13 cellular contexts compared by ENCODE assay signal in the genomic region with DNA sequence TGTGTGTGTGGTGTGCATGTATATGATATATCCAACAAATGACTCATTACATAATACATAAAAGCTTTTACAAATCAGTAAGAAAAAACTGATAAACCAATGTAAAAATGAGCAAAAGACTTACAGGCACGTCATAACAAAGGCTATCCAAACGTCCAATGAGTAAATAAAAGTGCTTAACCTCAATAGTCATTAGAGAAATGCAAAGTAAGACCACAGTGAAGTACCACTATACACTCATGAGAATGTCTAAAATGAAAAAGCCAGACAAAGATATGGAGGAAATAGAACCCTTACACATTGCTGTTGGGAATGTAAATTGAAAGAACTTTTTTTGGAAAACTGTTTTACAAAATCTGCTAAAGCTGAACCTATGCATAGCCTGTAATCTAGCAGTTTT. TPM values are rescaled to one million over a fixed set of nuclear protein-coding genes. Genes with fewer than 3 reads are reported as not detected.
"Had no signal": no experiment of that assay in that cellular context is flagged by ENCODE, and none has a peak within 500 bp of the region (broad histone marks: within the 10 kb centered on the region; RNA-seq: fewer than 3 reads in every experiment).

No MANE protein-coding gene starts in this region.

- H3K27ac ChIP-seq: body of pancreas, parathyroid adenoma, right lobe of liver, thyroid gland had no signal

- H3K4me1 ChIP-seq: body of pancreas, parathyroid adenoma, right lobe of liver, thyroid gland had no signal

- DNase-seq: activated CD4-positive, alpha-beta T cell treated with anti-CD3 and anti-CD28 coated beads, Interleukin-2, amount 50 U/mL, for 1 hour; activated naive CD4-positive, alpha-beta T cell treated with anti-CD3 and anti-CD28 coated beads, Interleukin-2, amount 10 ng/mL, durations not matched to agents 7 days and 5 days; body of pancreas; immature natural killer cell; right lobe of liver; small intestine; stimulated activated CD4-positive, alpha-beta T cell treated with anti-CD3 and anti-CD28 coated beads, Interleukin-15, amount 100 ng/mL, for 24 hours; stimulated activated CD4-positive, alpha-beta T cell treated with anti-CD3 and anti-CD28 coated beads, Interleukin-2, amount 100 ng/mL, for 48 hours; SW 1271; thyroid gland had no signal

- ATAC-seq: body of pancreas, right lobe of liver had no signal

- H3K27me3 ChIP-seq: body of pancreas, right lobe of liver, thyroid gland had no signal

- H3K27me3 Mint-ChIP-seq: activated naive CD4-positive, alpha-beta T cell treated with anti-CD3 and anti-CD28 coated beads, Interleukin-2, amount 10 ng/mL, durations not matched to agents 7 days and 5 days had no signal

- H3K4me3 Mint-ChIP-seq: immature natural killer cell, nephron had no signal

- H3K9me3 Mint-ChIP-seq: immature natural killer cell, nephron had no signal

- H3K9me3 ChIP-seq: body of pancreas, right lobe of liver, thyroid gland had no signal

- H3K4me1 Mint-ChIP-seq: immature natural killer cell, nephron had no signal

- H3K4me3 ChIP-seq: body of pancreas, right lobe of liver, thyroid gland had no signal

- H3K27ac Mint-ChIP-seq: activated naive CD4-positive, alpha-beta T cell treated with anti-CD3 and anti-CD28 coated beads, Interleukin-2, amount 10 ng/mL, durations not matched to agents 7 days and 5 days; immature natural killer cell; nephron had no signal

- H3K36me3 ChIP-seq: right lobe of liver, thyroid gland had no signal

RNA-seq across cellular contexts. Expression of a gene that starts 7.8 kb away (rescaled TPM):
- total RNA-seq: dermis microvascular lymphatic vessel endothelial cell had no signal
